15 cellular contexts compared by ENCODE assay signal in genomic region chr11:113106507-113106906, GRCh38.
A peak's percentile ranks its signal among the peaks of the same experiment; 100 is the strongest.
DNase-seq lines count a peak whose midpoint lies in the region; ATAC-seq and TF ChIP-seq lines count a peak whose summit lies in the region.
"Had no signal": no experiment of that assay in that cellular context is flagged by ENCODE, and none has a peak within 500 bp of the region (broad histone marks: within the 10 kb centered on the region; RNA-seq: fewer than 3 reads in every experiment).

No MANE protein-coding gene starts in this region.

- H3K36me3 Mint-ChIP-seq in HFFc6 (ENCODE audit: low read depth) = no peaks in the 10 kb centered on the region
- no peaks in the 10 kb centered on the region for H3K36me3 Mint-ChIP-seq in activated naive CD4-positive, alpha-beta T cell treated with anti-CD3 and anti-CD28 coated beads, Interleukin-2, amount 10 ng/mL, durations not matched to agents 7 days and 5 days
- no peaks in the 10 kb centered on the region for H3K36me3 Mint-ChIP-seq in endothelial cell (ENCODE audit: low read depth, unreplicated experiment)
- H3K36me3 Mint-ChIP-seq in T-helper 17 cell (ENCODE audit: low read depth) = no peaks in the 10 kb centered on the region
- H3K36me3 Mint-ChIP-seq: activated naive CD4-positive, alpha-beta T cell treated with anti-CD3 and anti-CD28 coated beads, Interleukin-2, amount 50 U/mL, for 24 hours had no signal

- TF ChIP-seq CTCF in BJ (IDR thresholded peaks at IDR 0.05; ENCODE audit: insufficient read depth, low read depth, low read length) = no peak
- no peak for TF ChIP-seq CTCF in HFFc6 (IDR thresholded peaks at IDR 0.05)
- TF ChIP-seq CTCF in endothelial cell (IDR thresholded peaks at IDR 0.05; ENCODE audit: unreplicated experiment) = no peak

- H3K4me3 ChIP-seq in BJ (ENCODE audit: low read depth, low read length) = no peak overlapping the region

- H3K27ac Mint-ChIP-seq in HFFc6 (no peak overlapping the region), endothelial cell (ENCODE audit: unreplicated experiment) (no peak overlapping the region), T-helper 17 cell (no peak overlapping the region)
- H3K27ac Mint-ChIP-seq in activated naive CD4-positive, alpha-beta T cell treated with anti-CD3 and anti-CD28 coated beads, Interleukin-2, amount 10 ng/mL, durations not matched to agents 7 days and 5 days = no peak overlapping the region
- H3K27ac Mint-ChIP-seq: activated naive CD4-positive, alpha-beta T cell treated with anti-CD3 and anti-CD28 coated beads, Interleukin-2, amount 50 U/mL, for 24 hours; stimulated activated naive CD8-positive, alpha-beta T cell treated with anti-CD3 and anti-CD28 coated beads, Interleukin-15, Interleukin-2, amounts not matched to agents 100 ng/mL and 50 ng/mL, for 24 hours had no signal

- POLR2A ChIA-PET in BJ (lab: Charles Lee) = no interaction called here

- no peaks in the 10 kb centered on the region for H3K36me3 ChIP-seq in BJ (ENCODE audit: control insufficient read depth, insufficient read depth, low read length)
- H3K36me3 ChIP-seq: BE2C had no signal

- H3K9me3 ChIP-seq in T-helper 17 cell (ENCODE audit: control insufficient read depth, low read length, poor library complexity, severe bottlenecking) = no peaks in the 10 kb centered on the region
- H3K9me3 ChIP-seq: BE2C had no signal

- ATAC-seq in HG03108 (IDR thresholded peaks at IDR 0.05; ENCODE audit: unreplicated experiment) (no peak), T-helper 17 cell (no peak)

- no peak overlapping the region for H3K4me3 Mint-ChIP-seq in HFFc6
- H3K4me3 Mint-ChIP-seq in activated naive CD4-positive, alpha-beta T cell treated with anti-CD3 and anti-CD28 coated beads, Interleukin-2, amount 10 ng/mL, durations not matched to agents 7 days and 5 days = no peak overlapping the region
- H3K4me3 Mint-ChIP-seq in endothelial cell (ENCODE audit: unreplicated experiment) = no peak overlapping the region
- H3K4me3 Mint-ChIP-seq in T-helper 17 cell = no peak overlapping the region
- H3K4me3 Mint-ChIP-seq: activated naive CD4-positive, alpha-beta T cell treated with anti-CD3 and anti-CD28 coated beads, Interleukin-2, amount 50 U/mL, for 24 hours; stimulated activated naive CD8-positive, alpha-beta T cell treated with anti-CD3 and anti-CD28 coated beads, Interleukin-15, Interleukin-2, amounts not matched to agents 100 ng/mL and 50 ng/mL, for 24 hours had no signal

- H3K27me3 ChIP-seq in BJ (ENCODE audit: control insufficient read depth, insufficient read depth, low read length) = no peaks in the 10 kb centered on the region
- H3K27me3 ChIP-seq: BE2C had no signal

- peaks cover 7% of the 10 kb centered on the region for H3K9me3 Mint-ChIP-seq in HFFc6
- H3K9me3 Mint-ChIP-seq in activated naive CD4-positive, alpha-beta T cell treated with anti-CD3 and anti-CD28 coated beads, Interleukin-2, amount 10 ng/mL, durations not matched to agents 7 days and 5 days = no peaks in the 10 kb centered on the region
- H3K9me3 Mint-ChIP-seq in endothelial cell (ENCODE audit: unreplicated experiment) = no peaks in the 10 kb centered on the region
- H3K9me3 Mint-ChIP-seq: activated naive CD4-positive, alpha-beta T cell treated with anti-CD3 and anti-CD28 coated beads, Interleukin-2, amount 50 U/mL, for 24 hours; stimulated activated naive CD8-positive, alpha-beta T cell treated with anti-CD3 and anti-CD28 coated beads, Interleukin-15, Interleukin-2, amounts not matched to agents 100 ng/mL and 50 ng/mL, for 24 hours had no signal

- CTCF ChIA-PET in BJ (lab: Yijun Ruan, JAX) = no interaction called here
- CTCF ChIA-PET in activated naive CD4-positive, alpha-beta T cell treated with anti-CD3 and anti-CD28 coated beads, Interleukin-2, amount 10 ng/mL, durations not matched to agents 7 days and 5 days (lab: Charles Lee) = no interaction called here

- DNase-seq in BJ (ENCODE audit: low read depth) (peak; percentile 54), HFFc6 (peak; percentile 2), SW 1271 (lab: John Stamatoyannopoulos, UW) (peak; percentile 19 to 77), kidney glomerular epithelial cell (lab: John Stamatoyannopoulos, UW) (peak; percentile 56), endothelial cell (ENCODE audit: low spot score) (no peak), T-helper 17 cell (no peak)
- DNase-seq in activated naive CD4-positive, alpha-beta T cell treated with anti-CD3 and anti-CD28 coated beads, Interleukin-2, amount 10 ng/mL, durations not matched to agents 7 days and 5 days = no peak
- DNase-seq: BE2C, cortex of kidney, H7, NCI-H1436 treated with DMSO at 0.1 percent for 48 hours, NCI-H748 treated with DMSO at 0.1 percent for 48 hours had no signal

- H3K4me1 Mint-ChIP-seq in HFFc6 (ENCODE audit: low read depth) (no peaks in the 10 kb centered on the region), endothelial cell (ENCODE audit: unreplicated experiment) (no peaks in the 10 kb centered on the region), T-helper 17 cell (no peaks in the 10 kb centered on the region)
- H3K4me1 Mint-ChIP-seq in activated naive CD4-positive, alpha-beta T cell treated with anti-CD3 and anti-CD28 coated beads, Interleukin-2, amount 10 ng/mL, durations not matched to agents 7 days and 5 days = no peaks in the 10 kb centered on the region
- H3K4me1 Mint-ChIP-seq: activated naive CD4-positive, alpha-beta T cell treated with anti-CD3 and anti-CD28 coated beads, Interleukin-2, amount 50 U/mL, for 24 hours had no signal

- H3K27me3 Mint-ChIP-seq in HFFc6 (ENCODE audit: insufficient read depth) (no peaks in the 10 kb centered on the region), endothelial cell (ENCODE audit: unreplicated experiment) (no peaks in the 10 kb centered on the region), T-helper 17 cell (peaks cover 40% of the 10 kb centered on the region)
- H3K27me3 Mint-ChIP-seq in activated naive CD4-positive, alpha-beta T cell treated with anti-CD3 and anti-CD28 coated beads, Interleukin-2, amount 10 ng/mL, durations not matched to agents 7 days and 5 days = no peaks in the 10 kb centered on the region

Comparison
In these comparisons a context has a peak if more than half of its experiments do, and no peak if none do; other contexts are left out.
1. DNase-seq: peak in BJ (single experiment), HFFc6 (single experiment), SW 1271 (2 of 2) and kidney glomerular epithelial cell (single experiment); none in activated naive CD4-positive, alpha-beta T cell treated with anti-CD3 and anti-CD28 coated beads, Interleukin-2, amount 10 ng/mL, durations not matched to agents 7 days and 5 days (single experiment), endothelial cell (single experiment) and T-helper 17 cell (0 of 3).